ENCODE assay signal across 24 cellular contexts in the genomic region with DNA sequence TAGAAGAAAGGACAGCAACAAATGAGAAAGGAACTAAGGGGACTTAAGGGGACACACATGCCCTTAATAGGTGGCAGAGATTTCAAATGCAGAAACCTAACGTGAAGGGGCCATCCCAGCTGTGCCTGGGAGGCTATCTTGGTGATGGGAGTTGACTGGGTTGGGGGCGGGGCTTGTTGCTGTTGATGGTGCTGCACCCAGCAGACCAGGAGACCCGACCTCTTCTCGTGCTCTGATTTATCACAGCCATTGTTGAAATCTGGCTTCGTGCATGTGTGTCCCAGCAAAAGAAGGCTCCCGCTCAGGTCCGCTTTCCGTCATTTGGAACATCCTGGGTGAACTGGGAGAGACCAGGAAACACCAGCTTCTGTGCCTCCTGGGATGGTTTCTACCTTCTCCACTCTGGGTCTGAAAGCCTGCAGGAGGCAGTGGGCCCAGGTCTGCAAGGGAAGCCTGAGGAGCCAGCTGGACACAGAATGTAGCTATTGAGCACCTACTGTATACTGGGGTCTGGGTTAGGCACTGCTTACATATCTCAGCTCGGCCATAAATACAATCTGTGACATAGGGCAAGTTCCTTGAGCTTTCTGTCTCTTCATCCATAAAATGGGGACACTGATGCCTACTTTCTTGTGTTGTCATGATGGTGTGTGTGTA.
"Had no signal": no experiment of that assay in that cellular context is flagged by ENCODE, and none has a peak within 500 bp of the region (broad histone marks: within the 10 kb centered on the region; RNA-seq: fewer than 3 reads in every experiment).

No MANE protein-coding gene starts in this region.

- H3K9me3 ChIP-seq: gastrocnemius medialis, psoas muscle, sigmoid colon, testis, transverse colon had no signal

- H3K4me3 Mint-ChIP-seq: activated naive CD8-positive, alpha-beta T cell; activated T-cell treated with anti-CD3 and anti-CD28 coated beads, Interleukin-2, amount 50 U/mL, for 72 hours; neural progenitor cell had no signal

- DNase-seq: activated CD4-positive, alpha-beta T cell treated with anti-CD3 and anti-CD28 coated beads for 4 hours; activated CD4-positive, alpha-beta T cell treated with anti-CD3 and anti-CD28 coated beads, Interleukin-2, amount 50 U/mL, for 4 hours; activated effector memory CD4-positive, alpha-beta T cell treated with Interleukin-2 at 50 U/mL for 16 hours; activated naive CD4-positive, alpha-beta T cell treated with Interleukin-2 at 50 U/mL for 16 hours; activated T-cell treated with anti-CD3 and anti-CD28 coated beads for 4 hours; activated T-cell treated with anti-CD3 and anti-CD28 coated beads, Interleukin-2, amount 50 U/mL, for 72 hours; anterior cingulate cortex; dorsolateral prefrontal cortex; effector memory CD4-positive, alpha-beta T cell; gastrocnemius medialis; glutamatergic neuron; left cardiac atrium; left ventricle myocardium superior; occipital lobe; psoas muscle; sigmoid colon; small intestine; stimulated activated CD4-positive, alpha-beta T cell treated with anti-CD3 and anti-CD28 coated beads, Interleukin-1b, Interleukin-23, amount 100 ng/mL, for 48 hours; stimulated activated naive CD4-positive, alpha-beta T cell; testis; transverse colon had no signal

- H3K27me3 ChIP-seq: dorsolateral prefrontal cortex, gastrocnemius medialis, neural progenitor cell, sigmoid colon, testis, transverse colon had no signal

- ATAC-seq: activated T-cell treated with anti-CD3 and anti-CD28 coated beads, Interleukin-2, amount 50 U/mL, for 72 hours; gastrocnemius medialis; left cardiac atrium; left ventricle myocardium superior; psoas muscle had no signal

- H3K36me3 ChIP-seq: gastrocnemius medialis, neural progenitor cell, sigmoid colon, transverse colon had no signal

- H3K4me2 ChIP-seq: neural progenitor cell had no signal

- H3K4me1 ChIP-seq: gastrocnemius medialis, psoas muscle, sigmoid colon, testis had no signal

- H3K9me3 Mint-ChIP-seq: activated T-cell treated with anti-CD3 and anti-CD28 coated beads, Interleukin-2, amount 50 U/mL, for 72 hours; neural progenitor cell had no signal

- H3K27ac Mint-ChIP-seq: activated T-cell treated with anti-CD3 and anti-CD28 coated beads, Interleukin-2, amount 50 U/mL, for 72 hours had no signal

- H3K9ac ChIP-seq: neural progenitor cell, parathyroid adenoma had no signal

- H3K4me3 ChIP-seq: gastrocnemius medialis, neural progenitor cell, psoas muscle, sigmoid colon, testis, transverse colon had no signal

- H3K79me2 ChIP-seq: parathyroid adenoma had no signal

- H3K36me3 Mint-ChIP-seq: activated naive CD8-positive, alpha-beta T cell; neural progenitor cell had no signal

- H2AFZ ChIP-seq: neural progenitor cell had no signal

- H3K27ac ChIP-seq: gastrocnemius medialis, neural progenitor cell, parathyroid adenoma, psoas muscle, sigmoid colon, testis, transverse colon had no signal
